ENCODE assay signal across 8 cellular contexts in the genomic region with DNA sequence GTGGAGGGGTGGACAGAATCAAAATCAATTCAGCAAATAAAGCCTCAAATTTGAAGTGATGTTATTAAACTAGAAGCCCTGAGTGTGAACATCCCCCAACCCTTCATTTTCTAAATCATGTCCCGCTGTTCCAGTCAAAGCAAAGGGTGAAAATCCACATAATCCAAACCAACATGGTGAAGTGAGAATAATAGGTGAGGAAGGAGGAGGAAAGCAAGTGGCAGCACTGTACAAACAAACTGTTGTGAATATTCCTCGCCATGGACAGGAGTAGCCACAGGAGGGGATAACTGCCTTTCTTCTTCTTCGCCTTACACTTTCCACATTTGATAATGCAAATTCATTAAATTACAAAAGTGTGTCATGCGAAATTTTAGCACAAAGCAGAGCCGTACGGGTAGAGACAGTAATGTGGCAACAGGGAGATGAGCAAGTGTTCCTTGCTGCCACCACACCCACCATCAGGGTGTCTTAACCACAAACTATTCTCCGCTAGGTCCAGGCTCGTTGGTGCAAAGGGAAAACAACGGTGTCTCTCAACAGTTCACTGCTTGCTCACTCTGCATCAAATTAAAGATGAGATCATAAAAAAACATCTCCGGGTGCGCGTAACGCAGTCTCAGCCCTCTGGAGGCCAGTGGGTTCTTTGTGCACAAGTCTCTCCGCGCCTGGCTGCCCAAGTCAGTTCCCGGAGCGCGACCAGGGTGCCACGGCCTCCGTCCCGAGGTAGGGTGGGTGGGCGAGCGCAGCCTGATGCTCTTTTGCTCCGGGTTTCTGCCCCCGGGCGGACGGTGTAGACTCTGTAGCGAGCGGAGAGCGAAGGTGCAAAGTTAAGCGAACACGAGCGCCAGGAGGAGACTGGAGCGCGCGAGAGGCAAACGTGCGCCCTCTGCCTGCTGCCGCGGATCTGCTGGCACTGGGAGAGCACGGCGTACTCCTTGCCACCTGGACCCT. TPM values are rescaled to one million over a fixed set of nuclear protein-coding genes. Genes with fewer than 3 reads are reported as not detected.
DNase-seq lines count a peak whose midpoint lies in the region; ATAC-seq, FAIRE-seq and TF ChIP-seq lines count a peak whose summit lies in the region.

No MANE protein-coding gene starts in this region.

- peak overlapping the region; percentile 67 to 86 for H3K4me3 Mint-ChIP-seq in CD14-positive monocyte

- peak overlapping the region; percentile 32 to 38 for H3K4me3 ChIP-seq in kidney (ENCODE audit: low read length in 2 of 2)

- ATAC-seq in GM19328 (IDR thresholded peaks at IDR 0.05; ENCODE audit: unreplicated experiment) (peak; percentile 73), HG03342 (IDR thresholded peaks at IDR 0.05; ENCODE audit: unreplicated experiment) (peak; percentile 86)

- H3K36me3 Mint-ChIP-seq in CD14-positive monocyte = no peaks in the 10 kb centered on the region

- intact Hi-C loops in CD14-positive monocyte (cut with micrococcal nuclease) = no loop called here
- intact Hi-C loops in kidney (cut with DNase I) = no loop called here

- FAIRE-seq in kidney (lab: Jason Lieb, UNC) = no peak

- no peak for TF ChIP-seq CTCF in CD14-positive monocyte (IDR thresholded peaks at IDR 0.05)
- TF ChIP-seq CTCF in kidney (IDR thresholded peaks at IDR 0.05; ENCODE audit: borderline replicate concordance, extremely low read depth, insufficient read depth) = peak; percentile 59

- peaks cover 8% of the 10 kb centered on the region for H3K4me1 Mint-ChIP-seq in CD14-positive monocyte

- H3K27ac Mint-ChIP-seq in CD14-positive monocyte = no peak overlapping the region

- H3K27me3 Mint-ChIP-seq in CD14-positive monocyte (ENCODE audit: low read depth in 3 of 3) = peaks cover 2 to 25% (median 23%) of the 10 kb centered on the region in 3 donors

- H3K27ac ChIP-seq in kidney (ENCODE audit: low read depth in 2 of 2, low read length in 2 of 2) = no peak overlapping the region

- no peaks in the 10 kb centered on the region for H3K9me3 ChIP-seq in kidney (ENCODE audit: control insufficient read depth in 1 of 2, low read length in 2 of 2)

- H3K9me3 Mint-ChIP-seq in CD14-positive monocyte = no peaks in the 10 kb centered on the region

- H3K36me3 ChIP-seq in kidney (ENCODE audit: control insufficient read depth in 1 of 2, insufficient read depth in 2 of 2, low read length in 2 of 2) = no peaks in the 10 kb centered on the region

- H3K4me1 ChIP-seq in kidney (ENCODE audit: control insufficient read depth in 1 of 2, insufficient read depth in 1 of 2, low read depth in 1 of 2, low read length in 2 of 2) = no peaks in the 10 kb centered on the region

- DNase-seq in CD14-positive monocyte (ENCODE audit: low spot score) (no peak), SHP77 treated with DMSO at 0.1 percent for 48 hours (lab: John Stamatoyannopoulos, UW) (peak; percentile 87), cerebellum (ENCODE audit: low spot score) (peak; percentile 4), kidney (peak; percentile 75)
- peak; percentile 13 for DNase-seq in stimulated activated CD4-positive, alpha-beta T cell treated with anti-CD3 and anti-CD28 coated beads, Interleukin-12 subunit alpha, Interleukin-12 subunit beta, amount 100 ng/mL, for 4 hours
- DNase-seq in effector CD4-positive, alpha-beta T cell = no peak

- no peak overlapping the region for H3K9ac ChIP-seq in kidney (ENCODE audit: low read length in 2 of 2)

RNA-seq across cellular contexts. Expression of gene EPHA3, which starts 6.7 kb away (rescaled TPM):
- not detected for polyA plus RNA-seq in CD14-positive monocyte
- 57.7 TPM for total RNA-seq in cerebellum
- total RNA-seq in kidney = 6.5 TPM
- polyA plus RNA-seq in kidney (ENCODE audit: insufficient read depth, low read depth, low replicate concordance) = 0.19 TPM

Comparison
In these comparisons a context has a peak if more than half of its experiments do, and no peak if none do; other contexts are left out.
1. DNase-seq: peak in SHP77 treated with DMSO at 0.1 percent for 48 hours (single experiment), cerebellum (single experiment), kidney (single experiment) and stimulated activated CD4-positive, alpha-beta T cell treated with anti-CD3 and anti-CD28 coated beads, Interleukin-12 subunit alpha, Interleukin-12 subunit beta, amount 100 ng/mL, for 4 hours (single experiment); none in CD14-positive monocyte (single experiment) and effector CD4-positive, alpha-beta T cell (single experiment).